Comparison of ENCODE assay signal across 10 cellular contexts in genomic region chr1:8409666-8410065, GRCh38.
DNase-seq lines count a peak whose midpoint lies in the region; ATAC-seq and TF ChIP-seq lines count a peak whose summit lies in the region.
"Had no signal": no experiment of that assay in that cellular context is flagged by ENCODE, and none has a peak within 500 bp of the region (broad histone marks: within the 10 kb centered on the region; RNA-seq: fewer than 3 reads in every experiment).

No MANE protein-coding gene starts in this region.

- peaks cover 49% of the 10 kb centered on the region for H3K4me1 Mint-ChIP-seq in osteocyte (ENCODE audit: unreplicated experiment)

- no peaks in the 10 kb centered on the region for H3K9me2 ChIP-seq in PC-3 (replicated peaks; ENCODE audit: low read length)

- DNase-seq in PC-3 (no peak), epithelial cell of proximal tubule (ENCODE audit: low read depth) (peak; percentile 36), osteocyte (ENCODE audit: extremely low spot score, unreplicated experiment) (no peak), Ammon's horn (ENCODE audit: low spot score) (no peak), NCI-H1694 (lab: John Stamatoyannopoulos, UW) (no peak)
- DNase-seq: activated CD8-positive, alpha-beta memory T cell treated with anti-CD3 and anti-CD28 coated beads, Interleukin-2, amount 50 U/mL, for 48 hours had no signal

- 0 out of 22 replicates have a peak overlapping the region, but pooled peaks of 1 of the 11 experiments have one; percentile 19 for H3K27ac ChIP-seq in BLaER1 treated with 17β-estradiol and CSF1 and Interleukin-3, amounts not matched to agents 10 nM and 100 nM
- peak overlapping the region; percentile 62; the same call in 1 of the 2 replicates for H3K27ac ChIP-seq in PC-3 (ENCODE audit: low read length)

- no peak overlapping the region for H3K4me3 ChIP-seq in BLaER1 treated with 17β-estradiol and CSF1 and Interleukin-3, amounts not matched to agents 10 nM and 100 nM
- H3K4me3 ChIP-seq in PC-3 (ENCODE audit: low read length) (no peak overlapping the region), epithelial cell of proximal tubule (ENCODE audit: low read depth, low read length) (peak overlapping the region; percentile 25)

- peak overlapping the region; percentile 3 to 65 (median 36); a peak in 21 of 22 replicates for H3K4me2 ChIP-seq in BLaER1 treated with 17β-estradiol and CSF1 and Interleukin-3, amounts not matched to agents 10 nM and 100 nM
- no peak overlapping the region for H3K4me2 ChIP-seq in PC-3 (ENCODE audit: low read length)

- no peak overlapping the region for H2AFZ ChIP-seq in PC-3 (ENCODE audit: low read length)

- ATAC-seq in PC-3 (no peak), HG03469 (IDR thresholded peaks at IDR 0.05; ENCODE audit: unreplicated experiment) (no peak), GM19035 (IDR thresholded peaks at IDR 0.05; ENCODE audit: unreplicated experiment) (no peak)

- H3K9me3 Mint-ChIP-seq in osteocyte (ENCODE audit: unreplicated experiment): no peaks in the 10 kb centered on the region

- H4K20me1 ChIP-seq in BLaER1 treated with 17β-estradiol and CSF1 and Interleukin-3, amounts not matched to agents 10 nM and 100 nM: peaks cover 89 to 100% (median 99%) of the 10 kb centered on the region in 11 experiments
- H4K20me1 ChIP-seq in PC-3 (ENCODE audit: low read length): no peaks in the 10 kb centered on the region

- H3K27ac Mint-ChIP-seq in osteocyte (ENCODE audit: unreplicated experiment): peak overlapping the region; percentile 71

- POLR2A ChIA-PET in PC-3 (lab: Charles Lee; ENCODE audit: unreplicated experiment): no interaction called here

- no peak overlapping the region for H3K4me3 Mint-ChIP-seq in osteocyte (ENCODE audit: unreplicated experiment)

- intact Hi-C loops in PC-3 (cut with micrococcal nuclease): loop anchor here (2.0 kb wide), 2 partner anchors 15 to 35 kb away; no protein-coding TSS in a partner anchor

- TF ChIP-seq CTCF in PC-3 (conservative IDR thresholded peaks at IDR 0.05; ENCODE audit: low read depth, low read length) (no peak), epithelial cell of proximal tubule (conservative IDR thresholded peaks at IDR 0.05; ENCODE audit: low read depth, low read length) (no peak), osteocyte (IDR thresholded peaks at IDR 0.05) (no peak)

- no peaks in the 10 kb centered on the region; a peak in 1 of 22 replicates for H3K9me3 ChIP-seq in BLaER1 treated with 17β-estradiol and CSF1 and Interleukin-3, amounts not matched to agents 10 nM and 100 nM (replicated peaks in 1 of 11)
- no peaks in the 10 kb centered on the region for H3K9me3 ChIP-seq in PC-3 (ENCODE audit: low read length)

- H3K9ac ChIP-seq in BLaER1 treated with 17β-estradiol and CSF1 and Interleukin-3, amounts not matched to agents 10 nM and 100 nM: 0 out of 22 replicates have a peak overlapping the region, but pooled peaks of 1 of the 11 experiments have one; percentile 7
- 0 out of 2 replicates have a peak overlapping the region, but pooled peaks have one; percentile 10 for H3K9ac ChIP-seq in PC-3 (ENCODE audit: low read length)

- H3K36me3 ChIP-seq in BLaER1 treated with 17β-estradiol and CSF1 and Interleukin-3, amounts not matched to agents 10 nM and 100 nM: peaks cover 37 to 93% (median 67%) of the 10 kb centered on the region in 11 experiments
- H3K36me3 ChIP-seq in PC-3 (ENCODE audit: low read depth, low read length): peaks cover 16% of the 10 kb centered on the region

- H3K36me3 Mint-ChIP-seq in osteocyte (ENCODE audit: unreplicated experiment): peaks cover 18% of the 10 kb centered on the region

- peaks cover 74% of the 10 kb centered on the region for H3K79me2 ChIP-seq in PC-3 (ENCODE audit: low read length)

- H3K27me3 Mint-ChIP-seq in osteocyte (ENCODE audit: unreplicated experiment): no peaks in the 10 kb centered on the region
- H3K27me3 Mint-ChIP-seq: progenitor cell of endocrine pancreas had no signal

- H3K27me3 ChIP-seq in BLaER1 treated with 17β-estradiol and CSF1 and Interleukin-3, amounts not matched to agents 10 nM and 100 nM: no peaks in the 10 kb centered on the region
- H3K27me3 ChIP-seq in PC-3 (ENCODE audit: low read length): no peaks in the 10 kb centered on the region

- H3K4me1 ChIP-seq in BLaER1 treated with 17β-estradiol and CSF1 and Interleukin-3, amounts not matched to agents 10 nM and 100 nM: peaks cover 35 to 53% (median 51%) of the 10 kb centered on the region in 10 experiments
- H3K4me1 ChIP-seq in PC-3 (ENCODE audit: insufficient read depth, low read length): peaks cover 42% of the 10 kb centered on the region

- no TSS peak for BruUV-seq in PC-3 (replicated peaks; lab: Mats Ljungman, UMichigan)

- CTCF ChIA-PET in PC-3 (lab: Charles Lee): interaction anchor here (0.6 to 1.0 kb wide), 6 partner anchors 34 to 860 kb away, joined by 3 to 11 read pairs (median 3); no protein-coding TSS in a partner anchor

- no peaks in the 10 kb centered on the region for H3F3A ChIP-seq in PC-3 (ENCODE audit: low read length, unreplicated experiment)
